ENCODE assay signal across 27 cellular contexts in genomic region chr6:6901205-6901719, GRCh38.
DNase-seq lines count a peak whose midpoint lies in the region; ATAC-seq, FAIRE-seq and TF ChIP-seq lines count a peak whose summit lies in the region.
"Had no signal": no experiment of that assay in that cellular context is flagged by ENCODE, and none has a peak within 500 bp of the region (broad histone marks: within the 10 kb centered on the region; RNA-seq: fewer than 3 reads in every experiment).

No MANE protein-coding gene starts in this region.

- H3K27ac ChIP-seq in liver (ENCODE audit: low read depth in 1 of 2, low read length in 2 of 2): no peak overlapping the region
- H3K27ac ChIP-seq in HepG2 (ENCODE audit: extremely low read length, insufficient read depth, low read length): no peak overlapping the region
- H3K27ac ChIP-seq in Panc1 (ENCODE audit: low read length): no peak overlapping the region
- peak overlapping the region; percentile 70 to 88 (median 76) for H3K27ac ChIP-seq in esophagus squamous epithelium
- H3K27ac ChIP-seq in WERI-Rb-1: no peak overlapping the region
- H3K27ac ChIP-seq: KMS-11, lower lobe of right lung, prostate gland, vagina had no signal

- intact Hi-C loops in HepG2 (cut with micrococcal nuclease; ENCODE audit: unreplicated experiment) (no loop called here), Panc1 (cut with micrococcal nuclease; ENCODE audit: unreplicated experiment) (no loop called here), esophagus squamous epithelium (cut with DNase I) (no loop called here)

- TF ChIP-seq RAD21 in liver (IDR thresholded peaks at IDR 0.05) (peak; percentile 5 to 15), HepG2 (CRISPR knock-in tag; IDR thresholded peaks at IDR 0.05) (no peak)

- H3K4me3 ChIP-seq in liver (ENCODE audit: low read depth in 1 of 3, low read length in 3 of 3) (no peak overlapping the region), HepG2 (replicated peaks in 1 of 3; ENCODE audit: insufficient read depth in 1 of 3, low read depth in 2 of 3, low read length in 3 of 3) (no peak overlapping the region), Panc1 (ENCODE audit: low read depth in 2 of 2, low read length in 2 of 2) (no peak overlapping the region), esophagus squamous epithelium (peak overlapping the region in 1 of 4 donors; percentile 23), WERI-Rb-1 (ENCODE audit: low read depth, low read length) (no peak overlapping the region)
- H3K4me3 ChIP-seq: HAP-1, lower lobe of right lung, prostate gland, vagina had no signal

- POLR2A ChIA-PET in HepG2 (lab: Yijun Ruan, JAX) (no interaction called here), Panc1 (lab: Charles Lee) (no interaction called here)

- H4K20me1 ChIP-seq in HepG2 (ENCODE audit: insufficient read depth, low read length): no peaks in the 10 kb centered on the region

- WGBS in liver: 72% methylated on average over 15 of the region's 15 CpGs
- WGBS in HepG2 (ENCODE audit: low lambda C conversion rate): 43% methylated on average over 15 of the region's 15 CpGs
- WGBS in esophagus squamous epithelium, 2 donors: 30 to 44% methylated on average over 14 to 15 of the region's 15 CpGs

- TF ChIP-seq EP300 in HepG2 (IDR thresholded peaks at IDR 0.05; ENCODE audit: low read depth in 2 of 2, low read length in 2 of 2): no peak
- no peak for TF ChIP-seq EP300 in HepG2 (CRISPR knock-in tag; IDR thresholded peaks at IDR 0.05; ENCODE audit: borderline replicate concordance)

- H3K79me2 ChIP-seq in HepG2 (ENCODE audit: insufficient read depth, low read length): no peaks in the 10 kb centered on the region

- in situ Hi-C loops in HepG2 (cut with HindIII; ENCODE audit: extremely low pct_ligation_motif_present, low pct_unique_long_range_greater_than_20kb) (no loop called here), Panc1 (cut with HindIII; ENCODE audit: low pct_unique_long_range_greater_than_20kb, low sequenced_read_pairs) (no loop called here), G401 (cut with HindIII; ENCODE audit: low sequenced_read_pairs) (no loop called here)

- no peak overlapping the region for H2AFZ ChIP-seq in HepG2 (ENCODE audit: low read length)

- FAIRE-seq in HepG2 (lab: Jason Lieb, UNC): no peak
- FAIRE-seq: GM18507, TTC549 had no signal

- H3K27me3 ChIP-seq in liver (ENCODE audit: control insufficient read depth in 4 of 4, insufficient read depth in 4 of 4, low read length in 3 of 4) (no peaks in the 10 kb centered on the region), HepG2 (ENCODE audit: control insufficient read depth in 1 of 2, insufficient read depth in 2 of 2, low read length in 2 of 2) (peaks cover 0 to 5% of the 10 kb centered on the region in 2 experiments; a peak in 2 of 5 replicates), Panc1 (ENCODE audit: control insufficient read depth, insufficient read depth, low read length) (peaks cover 5% of the 10 kb centered on the region), esophagus squamous epithelium (no peaks in the 10 kb centered on the region), WERI-Rb-1 (ENCODE audit: insufficient read depth, low read depth, severe bottlenecking) (no peaks in the 10 kb centered on the region)
- H3K27me3 ChIP-seq: vagina had no signal

- H3K9ac ChIP-seq in liver (ENCODE audit: low read depth in 1 of 2, low read length in 2 of 2) (no peak overlapping the region), HepG2 (ENCODE audit: insufficient read depth, low read depth, low read length) (no peak overlapping the region)
- H3K9ac ChIP-seq: KMS-11 had no signal

- H3K4me2 ChIP-seq in HepG2 (ENCODE audit: low read depth, low read length): no peak overlapping the region
- H3K4me2 ChIP-seq: KMS-11 had no signal

- H3K36me3 ChIP-seq in liver (ENCODE audit: control insufficient read depth in 4 of 4, insufficient read depth in 3 of 4, low read depth in 1 of 4, low read length in 3 of 4) (no peaks in the 10 kb centered on the region), HepG2 (replicated peaks in 1 of 2; ENCODE audit: control insufficient read depth in 1 of 2, insufficient read depth in 2 of 2, low read length in 2 of 2) (no peaks in the 10 kb centered on the region), Panc1 (ENCODE audit: control insufficient read depth, insufficient read depth, low read length) (no peaks in the 10 kb centered on the region), esophagus squamous epithelium (no peaks in the 10 kb centered on the region), WERI-Rb-1 (no peaks in the 10 kb centered on the region)
- H3K36me3 ChIP-seq: HAP-1, lower lobe of right lung, prostate gland, vagina had no signal

- no peak for DNase-seq in HepG2 (ENCODE audit: low spot score)
- no peak for DNase-seq in Panc1 (ENCODE audit: low read depth, low spot score)
- no peak for DNase-seq in esophagus squamous epithelium (lab: John Stamatoyannopoulos, UW)
- DNase-seq in WERI-Rb-1: no peak
- no peak for DNase-seq in G401 (ENCODE audit: low spot score)
- DNase-seq: activated CD4-positive, alpha-beta T cell treated with anti-CD3 and anti-CD28 coated beads for 4 hours; activated CD8-positive, alpha-beta memory T cell treated with anti-CD3 and anti-CD28 coated beads, Interleukin-2, amount 10 ng/mL, durations not matched to agents 7 days and 5 days; aorta; central memory CD4-positive, alpha-beta T cell; foreskin melanocyte; hippocampal formation; lower lobe of right lung; NCI-H2081 treated with DMSO at 0.1 percent for 48 hours; NCI-H82; PC-3; stimulated activated CD4-positive, alpha-beta T cell treated with anti-CD3 and anti-CD28 coated beads, Interleukin-1b, Interleukin-23, amount 100 ng/mL, for 48 hours; substantia nigra; T-cell had no signal

- CTCF ChIA-PET in HepG2 (lab: Yijun Ruan, JAX; ENCODE audit: low intra/inter-chr PET ratio, low total read pairs) (no interaction called here), Panc1 (lab: Charles Lee) (no interaction called here)

- no peak for TF ChIP-seq CTCF in liver (IDR thresholded peaks at IDR 0.05; ENCODE audit: low read depth, low read length, missing input control)
- TF ChIP-seq CTCF in HepG2 (CRISPR knock-in tag; IDR thresholded peaks at IDR 0.05): no peak
- no peak for TF ChIP-seq CTCF in Panc1 (IDR thresholded peaks at IDR 0.05)
- TF ChIP-seq CTCF in esophagus squamous epithelium (IDR thresholded peaks at IDR 0.05): peak in 1 of 6 experiments; percentile 10
- TF ChIP-seq CTCF in WERI-Rb-1 (IDR thresholded peaks at IDR 0.05; ENCODE audit: low read depth, low read length): no peak

- H3K4me1 ChIP-seq in liver (ENCODE audit: control insufficient read depth in 4 of 4, insufficient read depth in 4 of 4, low read length in 3 of 4) (no peaks in the 10 kb centered on the region), HepG2 (ENCODE audit: insufficient read depth, low read length) (peaks cover 10% of the 10 kb centered on the region; the same call in 1 of the 2 replicates), Panc1 (ENCODE audit: control insufficient read depth, insufficient read depth, low read length) (no peaks in the 10 kb centered on the region), esophagus squamous epithelium (peaks cover 0 to 26% (median 10%) of the 10 kb centered on the region in 3 donors)
- H3K4me1 ChIP-seq: HAP-1, lower lobe of right lung, prostate gland had no signal

- H3K9me3 ChIP-seq in liver (ENCODE audit: control insufficient read depth in 4 of 4, low read length in 3 of 4): no peaks in the 10 kb centered on the region
- H3K9me3 ChIP-seq in HepG2 (ENCODE audit: low read length): no peaks in the 10 kb centered on the region
- no peaks in the 10 kb centered on the region for H3K9me3 ChIP-seq in Panc1 (ENCODE audit: control insufficient read depth, insufficient read depth, low read depth, low read length)
- no peaks in the 10 kb centered on the region for H3K9me3 ChIP-seq in esophagus squamous epithelium
- H3K9me3 ChIP-seq in WERI-Rb-1 (ENCODE audit: severe bottlenecking): no peaks in the 10 kb centered on the region
- H3K9me3 ChIP-seq: HAP-1, lower lobe of right lung, prostate gland, vagina had no signal

- BruUV-seq in HepG2 (replicated peaks; lab: Mats Ljungman, UMichigan): no TSS peak
- no TSS peak for BruUV-seq in Panc1 (replicated peaks; lab: Mats Ljungman, UMichigan)

- no peak for TF ChIP-seq POLR2A in HepG2 (IDR thresholded peaks at IDR 0.05; ENCODE audit: insufficient read depth in 1 of 2, low read depth in 2 of 2, low read length in 2 of 2)
- TF ChIP-seq POLR2A in esophagus squamous epithelium (IDR thresholded peaks at IDR 0.05): no peak

- no peak for ATAC-seq in HepG2
- ATAC-seq in Panc1: peak; percentile 51; the same call in 1 of the 2 replicates
- no peak for ATAC-seq in HG02588 (IDR thresholded peaks at IDR 0.05; ENCODE audit: unreplicated experiment)
- ATAC-seq: activated CD8-positive, alpha-beta memory T cell treated with anti-CD3 and anti-CD28 coated beads, Interleukin-2, amount 10 ng/mL, durations not matched to agents 7 days and 5 days; activated naive CD4-positive, alpha-beta T cell treated with anti-CD3 and anti-CD28 coated beads, Interleukin-2, amount 50 U/mL, for 72 hours; lower lobe of right lung; PC-3; T-cell had no signal

TF ChIP-seq in liver, 16 proteins besides CTCF, POLR2A, EP300 and RAD21 (continues in another document):
- TF ChIP-seq GABPA (IDR thresholded peaks at IDR 0.05 in 1 of 2, conservative IDR thresholded peaks at IDR 0.05 in 1 of 2): no peak
- TF ChIP-seq EGR1 (IDR thresholded peaks at IDR 0.05; ENCODE audit: low read depth in 2 of 2): no peak
- no peak for TF ChIP-seq MAX (IDR thresholded peaks at IDR 0.05)
- TF ChIP-seq NR2F2 (IDR thresholded peaks at IDR 0.05): no peak
- TF ChIP-seq ATF3 (IDR thresholded peaks at IDR 0.05): no peak

TF ChIP-seq in HepG2, 621 proteins besides CTCF, POLR2A, EP300 and RAD21 (continues in another document):
- TF ChIP-seq, protein P1, sequence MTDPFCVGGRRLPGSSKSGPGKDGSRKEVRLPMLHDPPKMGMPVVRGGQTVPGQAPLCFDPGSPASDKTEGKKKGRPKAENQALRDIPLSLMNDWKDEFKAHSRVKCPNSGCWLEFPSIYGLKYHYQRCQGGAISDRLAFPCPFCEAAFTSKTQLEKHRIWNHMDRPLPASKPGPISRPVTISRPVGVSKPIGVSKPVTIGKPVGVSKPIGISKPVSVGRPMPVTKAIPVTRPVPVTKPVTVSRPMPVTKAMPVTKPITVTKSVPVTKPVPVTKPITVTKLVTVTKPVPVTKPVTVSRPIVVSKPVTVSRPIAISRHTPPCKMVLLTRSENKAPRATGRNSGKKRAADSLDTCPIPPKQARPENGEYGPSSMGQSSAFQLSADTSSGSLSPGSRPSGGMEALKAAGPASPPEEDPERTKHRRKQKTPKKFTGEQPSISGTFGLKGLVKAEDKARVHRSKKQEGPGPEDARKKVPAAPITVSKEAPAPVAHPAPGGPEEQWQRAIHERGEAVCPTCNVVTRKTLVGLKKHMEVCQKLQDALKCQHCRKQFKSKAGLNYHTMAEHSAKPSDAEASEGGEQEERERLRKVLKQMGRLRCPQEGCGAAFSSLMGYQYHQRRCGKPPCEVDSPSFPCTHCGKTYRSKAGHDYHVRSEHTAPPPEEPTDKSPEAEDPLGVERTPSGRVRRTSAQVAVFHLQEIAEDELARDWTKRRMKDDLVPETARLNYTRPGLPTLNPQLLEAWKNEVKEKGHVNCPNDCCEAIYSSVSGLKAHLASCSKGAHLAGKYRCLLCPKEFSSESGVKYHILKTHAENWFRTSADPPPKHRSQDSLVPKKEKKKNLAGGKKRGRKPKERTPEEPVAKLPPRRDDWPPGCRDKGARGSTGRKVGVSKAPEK (CRISPR knock-in tag; IDR thresholded peaks at IDR 0.05; ENCODE audit: borderline replicate concordance): no peak
- TF ChIP-seq SRF (IDR thresholded peaks at IDR 0.05; ENCODE audit: low read depth, low read length) (no peak), ZSCAN12 (CRISPR knock-in tag; IDR thresholded peaks at IDR 0.05) (no peak)

Comparison
In these comparisons a context has a peak if more than half of its experiments do, and no peak if none do; other contexts are left out.
1. H3K27ac ChIP-seq: peak in esophagus squamous epithelium (4 of 4); none in liver (0 of 2), HepG2 (single experiment), Panc1 (single experiment) and WERI-Rb-1 (single experiment).